ENCODE assay signal across 26 cellular contexts in the genomic region with DNA sequence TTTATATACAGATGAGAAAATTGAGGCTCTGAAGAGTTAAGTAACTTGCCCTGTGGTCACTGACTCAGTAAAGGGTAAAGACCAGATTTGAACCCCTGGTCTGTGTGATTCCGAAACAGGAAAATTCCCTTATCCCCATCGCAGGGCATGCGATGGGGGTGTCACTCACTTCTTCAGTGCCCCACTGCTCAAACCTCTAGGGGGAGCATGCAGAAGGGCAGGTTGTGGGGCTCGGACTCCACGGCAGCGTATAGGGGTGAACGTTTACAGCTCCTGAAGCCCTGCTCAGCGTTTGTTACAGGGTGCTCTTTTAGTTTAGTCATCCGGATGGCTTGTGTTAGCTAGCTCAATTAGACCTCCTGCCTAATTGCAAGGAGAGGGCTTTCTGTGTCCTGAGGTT. TPM values are rescaled to one million over a fixed set of nuclear protein-coding genes. Genes with fewer than 3 reads are reported as not detected.
DNase-seq lines count a peak whose midpoint lies in the region; ATAC-seq and TF ChIP-seq lines count a peak whose summit lies in the region.
"Had no signal": no experiment of that assay in that cellular context is flagged by ENCODE, and none has a peak within 500 bp of the region (broad histone marks: within the 10 kb centered on the region; RNA-seq: fewer than 3 reads in every experiment).

No MANE protein-coding gene starts in this region.

- peaks cover 3% of the 10 kb centered on the region for H3K27me3 Mint-ChIP-seq in HFFc6 (ENCODE audit: insufficient read depth)
- no peaks in the 10 kb centered on the region for H3K27me3 Mint-ChIP-seq in T-helper 17 cell
- H3K27me3 Mint-ChIP-seq in glutamatergic neuron (ENCODE audit: unreplicated experiment) = peaks cover 22% of the 10 kb centered on the region
- peaks cover 24% of the 10 kb centered on the region for H3K27me3 Mint-ChIP-seq in osteocyte (ENCODE audit: unreplicated experiment)

- H3K9me3 ChIP-seq in DND-41 (ENCODE audit: insufficient read depth, low read length, severe bottlenecking) (no peaks in the 10 kb centered on the region), T-helper 17 cell (ENCODE audit: control insufficient read depth, low read length, poor library complexity, severe bottlenecking) (no peaks in the 10 kb centered on the region)
- H3K9me3 ChIP-seq: SJSA1 had no signal

- no peak overlapping the region for H3K4me2 ChIP-seq in DND-41 (ENCODE audit: insufficient read depth, low read length)
- H3K4me2 ChIP-seq: BLaER1 had no signal

- no peak overlapping the region for H3K27ac ChIP-seq in DND-41 (ENCODE audit: low read length)
- H3K27ac ChIP-seq: BLaER1, GM23248, SJSA1 had no signal

- H3K4me1 ChIP-seq in DND-41 (ENCODE audit: insufficient read depth, low read length) = peaks cover 15% of the 10 kb centered on the region

- no peaks in the 10 kb centered on the region; the same call in 1 of the 2 replicates for H3K4me1 Mint-ChIP-seq in HFFc6 (ENCODE audit: low read depth)
- H3K4me1 Mint-ChIP-seq in T-helper 17 cell = peaks cover 21% of the 10 kb centered on the region
- H3K4me1 Mint-ChIP-seq in glutamatergic neuron (ENCODE audit: low read depth, unreplicated experiment) = peaks cover 30% of the 10 kb centered on the region
- peaks cover 3% of the 10 kb centered on the region for H3K4me1 Mint-ChIP-seq in osteocyte (ENCODE audit: unreplicated experiment)

- peaks cover 12% of the 10 kb centered on the region for H3K79me2 ChIP-seq in DND-41 (ENCODE audit: insufficient read depth, low read length)

- H2AFZ ChIP-seq in DND-41 (ENCODE audit: low read depth, low read length) = no peak overlapping the region
- H2AFZ ChIP-seq: GM23248 had no signal

- H4K20me1 ChIP-seq in DND-41 (ENCODE audit: insufficient read depth, low read length) = no peaks in the 10 kb centered on the region
- H4K20me1 ChIP-seq: BLaER1 had no signal

- H3K36me3 ChIP-seq in DND-41 (ENCODE audit: insufficient read depth, low read length) = no peaks in the 10 kb centered on the region; the same call in 1 of the 2 replicates
- H3K36me3 ChIP-seq: BLaER1, SJSA1 had no signal

- H3K27ac Mint-ChIP-seq in HFFc6 = no peak overlapping the region
- no peak overlapping the region for H3K27ac Mint-ChIP-seq in T-helper 17 cell
- H3K27ac Mint-ChIP-seq in glutamatergic neuron (ENCODE audit: unreplicated experiment) = peak overlapping the region; percentile 93
- no peak overlapping the region for H3K27ac Mint-ChIP-seq in osteocyte (ENCODE audit: unreplicated experiment)
- H3K27ac Mint-ChIP-seq: CD4-positive, CD25-positive, alpha-beta regulatory T cell; IgD-negative memory B cell had no signal

- H3K9ac ChIP-seq in DND-41 (ENCODE audit: low read depth, low read length) = no peak overlapping the region
- H3K9ac ChIP-seq: BLaER1, GM23248 had no signal

- H3K4me3 Mint-ChIP-seq in HFFc6 (no peak overlapping the region), T-helper 17 cell (peak overlapping the region; percentile 41), glutamatergic neuron (ENCODE audit: unreplicated experiment) (peak overlapping the region; percentile 72), osteocyte (ENCODE audit: unreplicated experiment) (no peak overlapping the region)

- DNase-seq in DND-41 = no peak
- DNase-seq in HFFc6 = no peak
- no peak for DNase-seq in T-helper 17 cell
- no peak for DNase-seq in glutamatergic neuron
- no peak for DNase-seq in retina
- DNase-seq in osteocyte (ENCODE audit: extremely low spot score, unreplicated experiment) = no peak
- no peak for DNase-seq in NCI-H1092 treated with DMSO at 0.1 percent for 48 hours (lab: John Stamatoyannopoulos, UW)
- DNase-seq: CD4-positive, CD25-positive, alpha-beta regulatory T cell; GM23248; HCEC 1CT; NCI-H1105; NCI-H1436 treated with DMSO at 0.1 percent for 48 hours; NCI-H1930; NCI-H2107; NCI-H446; NCI-H774; NK-92 treated with Interleukin-12 subunit alpha and Interleukin-12 subunit beta, amount 100 ng/mL, for 24 hours; Right ventricle myocardium superior; RPMI8226 had no signal

- ATAC-seq in DND-41 (ENCODE audit: insufficient read depth, low read depth) (no peak), T-helper 17 cell (no peak), HG02759 (IDR thresholded peaks at IDR 0.05; ENCODE audit: unreplicated experiment) (no peak)

- no peaks in the 10 kb centered on the region for H3K27me3 ChIP-seq in DND-41 (ENCODE audit: insufficient read depth, low read length, poor library complexity)
- H3K27me3 ChIP-seq: BLaER1, SJSA1 had no signal

- H3K4me3 ChIP-seq in DND-41 (ENCODE audit: low read depth in 1 of 2, low read length in 2 of 2) = no peak overlapping the region
- H3K4me3 ChIP-seq: BLaER1, GM23248, SJSA1 had no signal

- no peaks in the 10 kb centered on the region for H3K36me3 Mint-ChIP-seq in HFFc6 (ENCODE audit: low read depth)
- H3K36me3 Mint-ChIP-seq in T-helper 17 cell (ENCODE audit: low read depth) = no peaks in the 10 kb centered on the region
- peaks cover 4% of the 10 kb centered on the region for H3K36me3 Mint-ChIP-seq in glutamatergic neuron (ENCODE audit: unreplicated experiment)
- no peaks in the 10 kb centered on the region for H3K36me3 Mint-ChIP-seq in osteocyte (ENCODE audit: unreplicated experiment)
- H3K36me3 Mint-ChIP-seq: CD4-positive, CD25-positive, alpha-beta regulatory T cell had no signal

- peak; percentile 2 for TF ChIP-seq CTCF in DND-41 (IDR thresholded peaks at IDR 0.05; ENCODE audit: borderline replicate concordance, extremely low read depth, low read length, poor library complexity, severe bottlenecking)
- TF ChIP-seq CTCF in HFFc6 (IDR thresholded peaks at IDR 0.05) = peak; percentile 36
- TF ChIP-seq CTCF in glutamatergic neuron (IDR thresholded peaks at IDR 0.05; ENCODE audit: partially characterized antibody, unreplicated experiment) = peak; percentile 21
- TF ChIP-seq CTCF in osteocyte (IDR thresholded peaks at IDR 0.05) = no peak

- no peaks in the 10 kb centered on the region for H3K9me3 Mint-ChIP-seq in HFFc6
- H3K9me3 Mint-ChIP-seq in glutamatergic neuron (ENCODE audit: unreplicated experiment) = peaks cover 19% of the 10 kb centered on the region
- no peaks in the 10 kb centered on the region for H3K9me3 Mint-ChIP-seq in osteocyte (ENCODE audit: unreplicated experiment)
- H3K9me3 Mint-ChIP-seq: IgD-negative memory B cell had no signal

RNA-seq across cellular contexts. Expression of gene EXOC1, which starts 3.7 kb away (rescaled TPM):
- total RNA-seq in HFFc6 (2021; fragmentation: NEBNext Ultra II Directional; extraction: Animal tissue kit (Norgen Biotek cat#: 25700)) = 10 to 100 TPM; 28.8 to 32.6 (median 31.4) TPM
- total RNA-seq in T-helper 17 cell (10 to 100 TPM; 19.8 to 20.6 TPM), glutamatergic neuron (ENCODE audit: unreplicated experiment) (102 TPM), osteocyte (31.8 and 33.3 TPM in 2 replicates)

RNA-seq across cellular contexts. Expression of gene EXOC1L, which starts 30.1 kb away (rescaled TPM):
- total RNA-seq in HFFc6 (2021; fragmentation: NEBNext Ultra II Directional; extraction: Animal tissue kit (Norgen Biotek cat#: 25700)) = not detected
- total RNA-seq in T-helper 17 cell (not detected), glutamatergic neuron (ENCODE audit: unreplicated experiment) (0.83 TPM), osteocyte (not detected in 2 replicates)
- total RNA-seq: A172; CD4-positive, CD25-positive, alpha-beta regulatory T cell; Daoy; G401; GM23248; Right ventricle myocardium superior; SJSA1 had no signal

Comparison
In these comparisons a context has a peak if more than half of its experiments do, and no peak if none do; other contexts are left out.
1. H3K4me3 Mint-ChIP-seq: peak in T-helper 17 cell (single experiment) and glutamatergic neuron (single experiment); none in HFFc6 (single experiment) and osteocyte (single experiment).